Comparison of ENCODE assay signal across 8 cellular contexts in genomic region chr11:8870461-8871282, GRCh38. TPM values are rescaled to one million over a fixed set of nuclear protein-coding genes. Genes with fewer than 3 reads are reported as not detected.
A peak's percentile ranks its signal among the peaks of the same experiment; 100 is the strongest.
DNase-seq lines count a peak whose midpoint lies in the region; ATAC-seq, FAIRE-seq and TF ChIP-seq lines count a peak whose summit lies in the region.

No MANE protein-coding gene starts in this region.

- TF ChIP-seq POLR2A in GM12878 (IDR thresholded peaks at IDR 0.05; ENCODE audit: low read depth, low read length) = no peak

- H3K4me1 ChIP-seq in GM12878 (ENCODE audit: control insufficient read depth, insufficient read depth, low read length) = no peaks in the 10 kb centered on the region
- H3K4me1 ChIP-seq in hepatocyte (ENCODE audit: insufficient read depth) = peaks cover 40% of the 10 kb centered on the region

- no peak for FAIRE-seq in GM12878 (lab: Jason Lieb, UNC)

- TF ChIP-seq EP300 in GM12878 (IDR thresholded peaks at IDR 0.05; ENCODE audit: borderline replicate concordance in 1 of 2, control insufficient read depth in 1 of 2, low read depth in 2 of 2, low read length in 2 of 2) = no peak

- H3K9me3 ChIP-seq in GM12878 (replicated peaks; ENCODE audit: control insufficient read depth, insufficient read depth, low read length) (no peaks in the 10 kb centered on the region), hepatocyte (ENCODE audit: low read depth) (no peaks in the 10 kb centered on the region)

- no peaks in the 10 kb centered on the region for H3K36me3 ChIP-seq in GM12878 (ENCODE audit: control insufficient read depth in 2 of 2, insufficient read depth in 2 of 2, low read length in 1 of 2)
- H3K36me3 ChIP-seq in hepatocyte (replicated peaks; ENCODE audit: insufficient read depth, low read depth) = no peaks in the 10 kb centered on the region

- peak; percentile 55 for ATAC-seq in GM12878

- DNase-seq in AG04449 (ENCODE audit: low read depth, low spot score) (no peak), GM12864 (ENCODE audit: low read depth) (no peak), NCI-H524 (lab: John Stamatoyannopoulos, UW) (peak; percentile 21 to 71), GM12878 (ENCODE audit: low read depth, low spot score) (no peak), hepatocyte (ENCODE audit: low spot score) (peak; percentile 82), putamen (ENCODE audit: low spot score) (peak; percentile 17), CD1c-positive myeloid dendritic cell (ENCODE audit: extremely low spot score) (no peak), cerebellar nuclear complex (lab: John Stamatoyannopoulos, UW) (no peak)

- no peaks in the 10 kb centered on the region for H4K20me1 ChIP-seq in GM12878 (ENCODE audit: control insufficient read depth, insufficient read depth)
- no peaks in the 10 kb centered on the region for H4K20me1 ChIP-seq in hepatocyte (ENCODE audit: insufficient read depth, poor library complexity, severe bottlenecking)

- RAD21 ChIA-PET in GM12878 (lab: Charles Lee; ENCODE audit: unreplicated experiment) = interaction anchor here (0.9 kb wide), 1 partner anchor 36 kb away, joined by 3 read pairs; no protein-coding TSS in a partner anchor

- CTCF ChIA-PET in AG04449 (lab: Yijun Ruan, JAX) = interaction anchor here (1.1 to 4.5 kb wide), 4 partner anchors 35 to 89 kb away, joined by 3 to 25 read pairs (median 7); no protein-coding TSS in a partner anchor
- CTCF ChIA-PET in GM12878 (lab: Yijun Ruan, JAX) = no interaction called here

- intact Hi-C loops in GM12878 (cut with micrococcal nuclease; ENCODE audit: unreplicated experiment) = no loop called here

- H2AFZ ChIP-seq in GM12878 (ENCODE audit: control insufficient read depth, low read depth, low read length) (peak overlapping the region; percentile 2), hepatocyte (peak overlapping the region; percentile 92)

- 2% methylated on average over 34 of the region's 93 CpGs for WGBS in GM12878 (ENCODE audit: insufficient coverage, insufficient replicate concordance, low lambda C conversion rate, missing lambda C conversion rate)
- WGBS in hepatocyte (ENCODE audit: low lambda C conversion rate, missing lambda C conversion rate) = under 1% methylated on average over 30 of the region's 93 CpGs

- POLR2A ChIA-PET in AG04449 (lab: Yijun Ruan, JAX) (interaction anchor here (0.7 to 2.2 kb wide), 21 partner anchors 23 to 199 kb away, joined by 3 to 10 read pairs (median 4); partner anchors contain the start of gene AKIP1), GM12878 (lab: Charles Lee) (no interaction called here)

- no peak for TF ChIP-seq RAD21 in GM12878 (IDR thresholded peaks at IDR 0.05; ENCODE audit: insufficient read depth, low read depth, low read length)

- SMC1A ChIA-PET in GM12878 (lab: Charles Lee; ENCODE audit: uncharacterized antibody, unreplicated experiment) = no interaction called here

- H3K4me3 ChIP-seq in AG04449 (ENCODE audit: low read depth, low read length) (peak overlapping the region; percentile 77), GM12864 (ENCODE audit: low read depth, low read length) (peak overlapping the region; percentile 44), GM12878 (peak overlapping the region; percentile 57; the same call in 1 of the 2 replicates), hepatocyte (peak overlapping the region; percentile 89)

- BruUV-seq in GM12878 (replicated peaks; lab: Mats Ljungman, UMichigan) = no TSS peak

- no peaks in the 10 kb centered on the region for H3K9me2 ChIP-seq in hepatocyte (replicated peaks; ENCODE audit: insufficient read depth)

- in situ Hi-C loops in GM12878 (cut with MboI) = no loop called here

- H3K9ac ChIP-seq in GM12878 (ENCODE audit: control insufficient read depth, insufficient read depth, low read length) = no peak overlapping the region

- H3K4me2 ChIP-seq in GM12878 (ENCODE audit: control insufficient read depth, insufficient read depth) (peak overlapping the region; percentile 85), hepatocyte (peak overlapping the region; percentile 82)

- H3K27ac ChIP-seq in GM12878 (ENCODE audit: control insufficient read depth, insufficient read depth) (no peak overlapping the region), hepatocyte (peak overlapping the region; percentile 96)

- H3K79me2 ChIP-seq in GM12878 (ENCODE audit: control insufficient read depth, insufficient read depth, low read length) (no peaks in the 10 kb centered on the region), hepatocyte (peaks cover 37% of the 10 kb centered on the region)

- TF ChIP-seq CTCF in AG04449 (IDR thresholded peaks at IDR 0.05; ENCODE audit: insufficient read depth, low read length, missing control alignments) = no peak
- no peak for TF ChIP-seq CTCF in GM12864 (IDR thresholded peaks at IDR 0.05; ENCODE audit: low read depth, low read length, missing control alignments)
- TF ChIP-seq CTCF in GM12878 (IDR thresholded peaks at IDR 0.05 in 2 of 3, conservative IDR thresholded peaks at IDR 0.05 in 1 of 3; ENCODE audit: control insufficient read depth in 2 of 3, extremely low read depth in 1 of 3, insufficient read depth in 1 of 3, low read depth in 3 of 3, low read length in 3 of 3) = no peak
- no peak for TF ChIP-seq CTCF in hepatocyte (IDR thresholded peaks at IDR 0.05; ENCODE audit: poor library complexity)

- H3K27me3 ChIP-seq in GM12878 (replicated peaks in 1 of 2; ENCODE audit: control insufficient read depth in 2 of 2, insufficient read depth in 2 of 2, low read length in 1 of 2) (peaks cover 3 to 8% of the 10 kb centered on the region in 2 experiments; a peak in 1 of 4 replicates), hepatocyte (no peaks in the 10 kb centered on the region)

TF ChIP-seq in GM12878, 131 proteins besides CTCF, POLR2A, EP300 and RAD21:
- TF ChIP-seq NFIC (IDR thresholded peaks at IDR 0.05; ENCODE audit: low read depth, low read length) (no peak), HDAC6 (IDR thresholded peaks at IDR 0.05; ENCODE audit: unreplicated experiment) (peak; percentile 18), SREBF1 (IDR thresholded peaks at IDR 0.05; ENCODE audit: low read length) (no peak), SUZ12 (IDR thresholded peaks at IDR 0.05; ENCODE audit: unreplicated experiment) (peak; percentile 54), SIX5 (IDR thresholded peaks at IDR 0.05; ENCODE audit: low read depth, low read length, severe bottlenecking) (no peak), MYC (IDR thresholded peaks at IDR 0.05; ENCODE audit: insufficient read depth, insufficient read length, insufficient replicate concordance, low read length, severe bottlenecking) (no peak)
TF ChIP-seq in GM12878: peak in this region for 2.

RNA-seq across cellular contexts. Expression of gene AKIP1, which starts 40.3 kb away (rescaled TPM):
- total RNA-seq in GM12878 (2013; cell fraction: nucleolus; rRNA removed) = 12.3 and 18.0 TPM in 2 replicates
- total RNA-seq in GM12878 (2014; rRNA removed) (31.7 and 36.5 TPM in 2 replicates), GM12878 (2014; rRNA removed; fragmentation: Illumina TruSeq; extraction: Trizol) (21.5 and 23.3 TPM in 2 replicates), GM12878 (2021) (27.1 and 30.4 TPM in 2 replicates), hepatocyte (26.6 and 32.2 TPM in 2 replicates)
- polyA plus RNA-seq in GM12878 (2011; ENCODE audit: low read depth) = 12.8 TPM
- polyA plus RNA-seq in GM12878 (2011; rRNA removed) (30.7 and 33.1 TPM in 2 replicates), GM12878 (2014; fragmentation: Illumina TruSeq; extraction: Trizol) (22.1 and 30.6 TPM in 2 replicates), GM12878 (2014; fragmentation: Nextera tagmentation; extraction: Ambion mirVana) (10 to 100 TPM in 1 of 2 experiments, 1 to 10 TPM in 1; 5.1 to 14.7 TPM), GM12878 (2014; rRNA removed) (32.0 and 36.2 TPM in 2 replicates), GM12878 (2016; fragmentation: Nextera tagmentation; extraction: Ambion mirVana) (10 to 100 TPM; 38.0 to 38.9 TPM), hepatocyte (31.3 and 41.1 TPM in 2 replicates)
- 29.6 and 30.8 TPM in 2 replicates for polyA plus RNA-seq in GM12878 (2011; cell fraction: cytosol; rRNA removed)
- polyA plus RNA-seq in GM12878 (2011; cell fraction: nucleus; rRNA removed) = 10.6 and 12.4 TPM in 2 replicates
- polyA plus RNA-seq in GM12878 (2012) = 16.5 and 19.9 TPM in 2 replicates
- polyA minus RNA-seq in GM12878 (2011; rRNA and poly(A)+ RNA removed) = 8.7 and 9.1 TPM in 2 replicates
- 10.3 and 15.2 TPM in 2 replicates for polyA minus RNA-seq in GM12878 (2011; cell fraction: cytosol; rRNA and poly(A)+ RNA removed)
- polyA minus RNA-seq in GM12878 (2011; cell fraction: nucleus; rRNA and poly(A)+ RNA removed) = 3.6 and 6.6 TPM in 2 replicates

Comparison
In these comparisons a context has a peak if more than half of its experiments do, and no peak if none do; other contexts are left out.
1. DNase-seq: peak in NCI-H524 (2 of 2), hepatocyte (single experiment) and putamen (single experiment); none in AG04449 (single experiment), GM12864 (single experiment), GM12878 (single experiment), CD1c-positive myeloid dendritic cell (single experiment) and cerebellar nuclear complex (0 of 2).
2. Peak in every context shown above with its lines, with median percentiles within 50 percentile points of each other: H3K4me3 ChIP-seq.